ENCODE assay signal across 21 cellular contexts in the genomic region with DNA sequence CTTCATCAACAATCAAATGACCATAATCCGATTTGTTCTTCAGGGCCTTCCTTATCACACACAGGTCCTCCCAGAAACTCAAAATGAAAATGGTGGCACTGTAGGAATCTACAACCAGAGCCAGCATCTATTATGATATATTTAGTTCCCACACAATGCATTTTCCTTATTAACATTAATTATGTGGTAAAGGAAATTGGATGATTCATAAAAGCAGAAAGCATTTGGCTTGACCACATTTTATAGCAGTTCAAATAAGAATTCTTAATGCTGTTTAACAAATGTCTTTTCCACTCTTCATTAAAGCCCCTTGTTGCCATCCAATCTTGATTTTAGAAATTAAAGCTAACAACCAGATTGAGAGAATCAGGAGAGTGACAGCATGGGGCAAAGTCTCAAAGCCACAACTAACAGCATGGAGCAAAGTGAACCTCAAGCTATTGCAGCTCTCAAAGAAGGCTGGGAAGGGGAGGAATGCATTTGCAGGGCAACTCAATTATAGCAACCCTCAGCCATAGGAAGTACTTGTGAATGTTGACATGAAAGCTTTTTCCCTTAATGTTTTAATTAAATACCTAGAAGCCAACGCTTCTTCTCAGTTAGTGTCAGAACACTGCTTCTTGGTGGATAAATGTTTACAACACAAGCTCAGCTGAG.
DNase-seq lines count a peak whose midpoint lies in the region; ATAC-seq and TF ChIP-seq lines count a peak whose summit lies in the region.
"Had no signal": no experiment of that assay in that cellular context is flagged by ENCODE, and none has a peak within 500 bp of the region (broad histone marks: within the 10 kb centered on the region; RNA-seq: fewer than 3 reads in every experiment).

No MANE protein-coding gene starts in this region.

- WGBS in SK-N-SH (ENCODE audit: low lambda C conversion rate): 37% methylated on average over 2 of the region's 2 CpGs
- WGBS in mesenchymal stem cell: 100% methylated on average over 1 of the region's 2 CpGs

- no peak overlapping the region for H2BK120ac ChIP-seq in mesenchymal stem cell (ENCODE audit: low read depth, low read length)

- ATAC-seq in SK-N-SH treated with all-trans-retinoic acid at 6 μM for 48 hours (no peak), HG03342 (IDR thresholded peaks at IDR 0.05; ENCODE audit: unreplicated experiment) (no peak)
- ATAC-seq: A549, GM12878, Panc1 had no signal

- H3K14ac ChIP-seq in mesenchymal stem cell (ENCODE audit: low read length in 2 of 2): no peak overlapping the region

- DNase-seq in SK-N-SH: no peak
- peak; percentile 50 for DNase-seq in SW480 (ENCODE audit: low spot score)
- DNase-seq in mesenchymal stem cell: peak; percentile 1
- DNase-seq in glomerular visceral epithelial cell (ENCODE audit: extremely low spot score): no peak
- DNase-seq in erythroblast (lab: John Stamatoyannopoulos, UW): no peak
- no peak for DNase-seq in RPMI8226
- DNase-seq: Calu3; CD4-positive, alpha-beta memory T cell; H7; HFFc6; NCI-H2081; NCI-H226; NCI-H526 treated with DMSO at 0.1 percent for 48 hours; T-helper 1 cell had no signal

- H3K27me3 ChIP-seq in SK-N-SH (ENCODE audit: insufficient read depth) (no peaks in the 10 kb centered on the region), mesenchymal stem cell (ENCODE audit: control insufficient read depth in 1 of 2, insufficient read depth in 1 of 2, low read length in 2 of 2) (no peaks in the 10 kb centered on the region)
- H3K27me3 ChIP-seq: BLaER1 had no signal

- no peak overlapping the region for H3K23ac ChIP-seq in mesenchymal stem cell (ENCODE audit: low read length in 2 of 2)

- CTCF ChIA-PET in SK-N-SH (lab: Yijun Ruan, JAX): interaction anchor here (0.7 to 2.7 kb wide), 5 partner anchors 9 to 563 kb away, joined by 3 to 8 read pairs (median 3); no protein-coding TSS in a partner anchor

- TF ChIP-seq RAD21 in SK-N-SH (IDR thresholded peaks at IDR 0.05; ENCODE audit: low read length): no peak

- H3K18ac ChIP-seq in mesenchymal stem cell (ENCODE audit: low read depth in 1 of 2, low read length in 2 of 2): no peak overlapping the region

- no peak overlapping the region for H2BK5ac ChIP-seq in mesenchymal stem cell (ENCODE audit: low read depth, low read length, poor library complexity, severe bottlenecking)

- H2AK5ac ChIP-seq in mesenchymal stem cell (ENCODE audit: low read length, severe bottlenecking): no peak overlapping the region

- H2AFZ ChIP-seq in SK-N-SH (ENCODE audit: low read depth) (no peak overlapping the region), mesenchymal stem cell (ENCODE audit: low read depth, low read length) (no peak overlapping the region)

- POLR2A ChIA-PET in SK-N-SH (lab: Yijun Ruan, JAX): no interaction called here

- H3K4me3 ChIP-seq in SK-N-SH (ENCODE audit: low read depth in 2 of 2, low read length in 1 of 2) (no peak overlapping the region), mesenchymal stem cell (ENCODE audit: insufficient read depth in 1 of 2, low read depth in 1 of 2, low read length in 2 of 2) (no peak overlapping the region)
- H3K4me3 ChIP-seq: A549, BLaER1, GM12878 had no signal

- H2BK12ac ChIP-seq in mesenchymal stem cell (ENCODE audit: low read length in 2 of 2): no peak overlapping the region

- no peak for TF ChIP-seq EP300 in SK-N-SH (IDR thresholded peaks at IDR 0.05; ENCODE audit: borderline replicate concordance in 1 of 2, low read depth in 1 of 2, low read length in 1 of 2)

- H3K4me1 ChIP-seq in SK-N-SH (ENCODE audit: control insufficient read depth in 1 of 2, insufficient read depth in 2 of 2, low read depth in 1 of 2, low read length in 1 of 2) (no peaks in the 10 kb centered on the region), mesenchymal stem cell (ENCODE audit: control insufficient read depth, insufficient read depth, low read depth, low read length) (no peaks in the 10 kb centered on the region)
- H3K4me1 ChIP-seq: A549, BLaER1 had no signal

- no peak overlapping the region for H3K9ac ChIP-seq in SK-N-SH
- H3K9ac ChIP-seq in mesenchymal stem cell (ENCODE audit: low read length): no peak overlapping the region
- H3K9ac ChIP-seq: BLaER1, KMS-11 had no signal

- H3K9me3 ChIP-seq in SK-N-SH: no peaks in the 10 kb centered on the region; the same call in 1 of the 2 replicates
- peaks cover 17% of the 10 kb centered on the region for H3K9me3 ChIP-seq in mesenchymal stem cell (ENCODE audit: control insufficient read depth, low read length)
- H3K9me3 ChIP-seq: A549, BLaER1 had no signal

- H4K91ac ChIP-seq in mesenchymal stem cell (ENCODE audit: low read length): no peak overlapping the region

- H4K20me1 ChIP-seq in SK-N-SH (ENCODE audit: insufficient read depth): no peaks in the 10 kb centered on the region
- H4K20me1 ChIP-seq: BLaER1 had no signal

- no peaks in the 10 kb centered on the region for H3K79me2 ChIP-seq in SK-N-SH (ENCODE audit: insufficient read depth)

- no peaks in the 10 kb centered on the region for H3K79me1 ChIP-seq in mesenchymal stem cell (replicated peaks; ENCODE audit: low read length, poor library complexity, severe bottlenecking)

- H3K36me3 ChIP-seq in SK-N-SH (replicated peaks in 1 of 2; ENCODE audit: control insufficient read depth in 1 of 2, insufficient read depth in 2 of 2, low read length in 1 of 2): no peaks in the 10 kb centered on the region
- no peaks in the 10 kb centered on the region for H3K36me3 ChIP-seq in mesenchymal stem cell (ENCODE audit: control insufficient read depth in 1 of 2, insufficient read depth in 2 of 2, low read depth in 1 of 2, low read length in 2 of 2)
- H3K36me3 ChIP-seq: BLaER1 had no signal

- H3K4ac ChIP-seq in mesenchymal stem cell (ENCODE audit: low read depth in 1 of 2, low read length in 2 of 2): no peak overlapping the region

- H3K4me2 ChIP-seq in SK-N-SH (no peak overlapping the region), mesenchymal stem cell (ENCODE audit: low read length, poor library complexity, severe bottlenecking) (no peak overlapping the region)
- H3K4me2 ChIP-seq: A549, BLaER1, KMS-11 had no signal

- TF ChIP-seq CTCF in SK-N-SH (IDR thresholded peaks at IDR 0.05): no peak

- no peaks in the 10 kb centered on the region for H3F3A ChIP-seq in SK-N-SH (replicated peaks; ENCODE audit: insufficient read depth)

- H2BK15ac ChIP-seq in mesenchymal stem cell (ENCODE audit: low read depth, poor library complexity, severe bottlenecking): no peak overlapping the region

- TF ChIP-seq POLR2A in erythroblast (IDR thresholded peaks at IDR 0.05; ENCODE audit: low read length): no peak

- H3K27ac ChIP-seq in SK-N-SH (ENCODE audit: low read depth in 2 of 2, low read length in 1 of 2): no peak overlapping the region
- H3K27ac ChIP-seq in mesenchymal stem cell (ENCODE audit: low read length, poor library complexity, severe bottlenecking): no peak overlapping the region
- H3K27ac ChIP-seq: A549, BLaER1, KMS-11 had no signal

- no peaks in the 10 kb centered on the region for H3K9me2 ChIP-seq in SK-N-SH

- no peak overlapping the region for H4K8ac ChIP-seq in mesenchymal stem cell (ENCODE audit: low read length)

TF ChIP-seq in SK-N-SH treated with all-trans-retinoic acid at 6 μM for 48 hours, 23 proteins besides CTCF, POLR2A, EP300 and RAD21 (continues in another document):
- TF ChIP-seq SNAI2 (CRISPR knock-in tag; IDR thresholded peaks at IDR 0.05): no peak
- no peak for TF ChIP-seq OSR1 (CRISPR knock-in tag; IDR thresholded peaks at IDR 0.05)
- TF ChIP-seq, protein P1, sequence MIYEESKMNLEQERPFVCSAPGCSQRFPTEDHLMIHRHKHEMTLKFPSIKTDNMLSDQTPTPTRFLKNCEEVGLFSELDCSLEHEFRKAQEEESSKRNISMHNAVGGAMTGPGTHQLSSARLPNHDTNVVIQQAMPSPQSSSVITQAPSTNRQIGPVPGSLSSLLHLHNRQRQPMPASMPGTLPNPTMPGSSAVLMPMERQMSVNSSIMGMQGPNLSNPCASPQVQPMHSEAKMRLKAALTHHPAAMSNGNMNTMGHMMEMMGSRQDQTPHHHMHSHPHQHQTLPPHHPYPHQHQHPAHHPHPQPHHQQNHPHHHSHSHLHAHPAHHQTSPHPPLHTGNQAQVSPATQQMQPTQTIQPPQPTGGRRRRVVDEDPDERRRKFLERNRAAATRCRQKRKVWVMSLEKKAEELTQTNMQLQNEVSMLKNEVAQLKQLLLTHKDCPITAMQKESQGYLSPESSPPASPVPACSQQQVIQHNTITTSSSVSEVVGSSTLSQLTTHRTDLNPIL (CRISPR knock-in tag; IDR thresholded peaks at IDR 0.05; ENCODE audit: low read depth): peak; percentile 11; the same call in 1 of the 2 replicates

TF ChIP-seq in SK-N-SH, 30 proteins besides CTCF, POLR2A, EP300 and RAD21:
- TF ChIP-seq, protein P2, sequence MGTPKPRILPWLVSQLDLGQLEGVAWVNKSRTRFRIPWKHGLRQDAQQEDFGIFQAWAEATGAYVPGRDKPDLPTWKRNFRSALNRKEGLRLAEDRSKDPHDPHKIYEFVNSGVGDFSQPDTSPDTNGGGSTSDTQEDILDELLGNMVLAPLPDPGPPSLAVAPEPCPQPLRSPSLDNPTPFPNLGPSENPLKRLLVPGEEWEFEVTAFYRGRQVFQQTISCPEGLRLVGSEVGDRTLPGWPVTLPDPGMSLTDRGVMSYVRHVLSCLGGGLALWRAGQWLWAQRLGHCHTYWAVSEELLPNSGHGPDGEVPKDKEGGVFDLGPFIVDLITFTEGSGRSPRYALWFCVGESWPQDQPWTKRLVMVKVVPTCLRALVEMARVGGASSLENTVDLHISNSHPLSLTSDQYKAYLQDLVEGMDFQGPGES (IDR thresholded peaks at IDR 0.05; ENCODE audit: low read depth, low read length): no peak
- no peak for TF ChIP-seq MEF2A (IDR thresholded peaks at IDR 0.05; ENCODE audit: borderline replicate concordance, low read depth)
- no peak for TF ChIP-seq RCOR1 (IDR thresholded peaks at IDR 0.05; ENCODE audit: low read length)
- TF ChIP-seq, protein P3, sequence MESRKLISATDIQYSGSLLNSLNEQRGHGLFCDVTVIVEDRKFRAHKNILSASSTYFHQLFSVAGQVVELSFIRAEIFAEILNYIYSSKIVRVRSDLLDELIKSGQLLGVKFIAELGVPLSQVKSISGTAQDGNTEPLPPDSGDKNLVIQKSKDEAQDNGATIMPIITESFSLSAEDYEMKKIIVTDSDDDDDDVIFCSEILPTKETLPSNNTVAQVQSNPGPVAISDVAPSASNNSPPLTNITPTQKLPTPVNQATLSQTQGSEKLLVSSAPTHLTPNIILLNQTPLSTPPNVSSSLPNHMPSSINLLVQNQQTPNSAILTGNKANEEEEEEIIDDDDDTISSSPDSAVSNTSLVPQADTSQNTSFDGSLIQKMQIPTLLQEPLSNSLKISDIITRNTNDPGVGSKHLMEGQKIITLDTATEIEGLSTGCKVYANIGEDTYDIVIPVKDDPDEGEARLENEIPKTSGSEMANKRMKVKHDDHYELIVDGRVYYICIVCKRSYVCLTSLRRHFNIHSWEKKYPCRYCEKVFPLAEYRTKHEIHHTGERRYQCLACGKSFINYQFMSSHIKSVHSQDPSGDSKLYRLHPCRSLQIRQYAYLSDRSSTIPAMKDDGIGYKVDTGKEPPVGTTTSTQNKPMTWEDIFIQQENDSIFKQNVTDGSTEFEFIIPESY (IDR thresholded peaks at IDR 0.05; ENCODE audit: borderline replicate concordance, low read depth): no peak
- TF ChIP-seq, protein P4, sequence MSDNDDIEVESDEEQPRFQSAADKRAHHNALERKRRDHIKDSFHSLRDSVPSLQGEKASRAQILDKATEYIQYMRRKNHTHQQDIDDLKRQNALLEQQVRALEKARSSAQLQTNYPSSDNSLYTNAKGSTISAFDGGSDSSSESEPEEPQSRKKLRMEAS (IDR thresholded peaks at IDR 0.05; ENCODE audit: low read depth): no peak

Comparison
In these comparisons a context has a peak if more than half of its experiments do, and no peak if none do; other contexts are left out.
1. DNase-seq: peak in SW480 (single experiment) and mesenchymal stem cell (single experiment); none in SK-N-SH (single experiment), glomerular visceral epithelial cell (single experiment), erythroblast (0 of 2) and RPMI8226 (single experiment).